8 cellular contexts compared by ENCODE assay signal in the genomic region with DNA sequence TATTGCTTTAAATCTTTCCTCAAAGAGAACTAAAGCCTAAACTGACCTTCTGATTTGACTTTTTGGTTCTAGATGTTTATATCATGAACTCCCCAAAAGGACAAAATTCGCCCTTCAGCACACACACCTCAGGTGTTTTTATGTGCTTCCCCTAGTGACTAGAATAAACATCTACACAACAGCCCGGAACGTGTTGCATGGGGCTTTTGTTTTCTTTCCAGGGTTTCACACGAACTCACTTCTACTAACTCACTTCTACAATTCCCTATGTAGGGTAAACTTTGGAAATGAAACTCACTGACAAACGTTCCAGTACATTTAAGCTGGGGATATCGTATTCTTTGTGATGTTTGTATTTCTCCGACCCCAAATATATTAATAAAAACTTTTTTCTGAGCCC. TPM values are rescaled to one million over a fixed set of nuclear protein-coding genes. Genes with fewer than 3 reads are reported as not detected.
DNase-seq lines count a peak whose midpoint lies in the region; TF ChIP-seq lines count a peak whose summit lies in the region.

No MANE protein-coding gene starts in this region.

- H3K4me3 ChIP-seq in AG09309 (ENCODE audit: control insufficient read depth, low read depth, low read length) (peak overlapping the region; percentile 75), GM06990 (replicated peaks; ENCODE audit: low read depth, low read length) (peak overlapping the region; percentile 83), HUES64 (ENCODE audit: low read length) (peak overlapping the region; percentile 98), choroid plexus epithelial cell (ENCODE audit: low read depth, low read length) (peak overlapping the region; percentile 96), urinary bladder (ENCODE audit: low read depth, low read length) (peak overlapping the region; percentile 83)

- peak overlapping the region; percentile 100 for H3K9ac ChIP-seq in HUES64 (ENCODE audit: low read depth, low read length)

- H3K36me3 ChIP-seq in GM06990 (ENCODE audit: control insufficient read depth, insufficient read depth, low read length) (no peaks in the 10 kb centered on the region; the same call in 1 of the 2 replicates), HUES64 (ENCODE audit: insufficient read depth, low read length) (peaks cover 14% of the 10 kb centered on the region; the same call in 1 of the 2 replicates), urinary bladder (ENCODE audit: insufficient read depth) (no peaks in the 10 kb centered on the region)

- no peaks in the 10 kb centered on the region for H3K9me3 ChIP-seq in HUES64 (ENCODE audit: insufficient read depth, low read depth, low read length)

- no peaks in the 10 kb centered on the region for H3K27me3 ChIP-seq in GM06990 (replicated peaks; ENCODE audit: control insufficient read depth, insufficient read depth, low read length)
- no peaks in the 10 kb centered on the region for H3K27me3 ChIP-seq in HUES64 (ENCODE audit: insufficient read depth, low read length)

- intact Hi-C loops in head of caudate nucleus (cut with DNase I): loop anchor here (5.0 kb wide), 1 partner anchor 348 kb away; a partner anchor contains a TSS

- H3K27ac ChIP-seq in HUES64 (ENCODE audit: low read depth, low read length) (peak overlapping the region; percentile 43; the same call in 1 of the 2 replicates), urinary bladder (ENCODE audit: low read depth) (no peak overlapping the region)

- TF ChIP-seq CTCF in AG09309 (IDR thresholded peaks at IDR 0.05; ENCODE audit: control insufficient read depth, insufficient read depth, low read depth, low read length, missing control alignments) (no peak), GM06990 (IDR thresholded peaks at IDR 0.05; ENCODE audit: insufficient read depth, low read length, poor library complexity, severe bottlenecking) (no peak), choroid plexus epithelial cell (conservative IDR thresholded peaks at IDR 0.05; ENCODE audit: low read depth, low read length) (peak; percentile 23)

- peaks cover 45% of the 10 kb centered on the region for H3K4me1 ChIP-seq in HUES64 (ENCODE audit: insufficient read depth, low read length)
- H3K4me1 ChIP-seq in urinary bladder (ENCODE audit: insufficient read depth): no peaks in the 10 kb centered on the region

- WGBS in HUES64: under 1% methylated on average over 4 of the region's 7 CpGs
- WGBS in urinary bladder: 3% methylated on average over 7 of the region's 7 CpGs

- no peak for DNase-seq in AG09309 (ENCODE audit: low read depth)
- DNase-seq in GM06990 (ENCODE audit: extremely low read depth, insufficient read length): no peak
- peak; percentile 61 for DNase-seq in SIG-M5 treated with dmso at 0.1 percent for 504 hours (lab: John Stamatoyannopoulos, UW; ENCODE audit: unreplicated experiment)
- DNase-seq in choroid plexus epithelial cell (ENCODE audit: low read depth): peak; percentile 57
- DNase-seq in medulla oblongata (ENCODE audit: extremely low spot score): peak; percentile 58
- DNase-seq in head of caudate nucleus: no peak

RNA-seq across cellular contexts. Expression of a gene that starts 1.4 kb away (rescaled TPM):
- polyA plus RNA-seq in HUES64 (2013, experiment 1 of 2): 87.6 TPM
- 88.6 TPM for polyA plus RNA-seq in HUES64 (2013, experiment 2 of 2)
- total RNA-seq in urinary bladder: 86.5 TPM
- 64.1 TPM for polyA plus RNA-seq in urinary bladder

Comparison
In these comparisons a context has a peak if more than half of its experiments do, and no peak if none do; other contexts are left out.
1. DNase-seq: peak in SIG-M5 treated with dmso at 0.1 percent for 504 hours (single experiment), choroid plexus epithelial cell (single experiment) and medulla oblongata (single experiment); none in AG09309 (single experiment), GM06990 (single experiment) and head of caudate nucleus (0 of 42).
2. Peak in every context shown above with its lines, with median percentiles within 50 percentile points of each other: H3K4me3 ChIP-seq.